ENCODE assay signal across 37 cellular contexts in the genomic region with DNA sequence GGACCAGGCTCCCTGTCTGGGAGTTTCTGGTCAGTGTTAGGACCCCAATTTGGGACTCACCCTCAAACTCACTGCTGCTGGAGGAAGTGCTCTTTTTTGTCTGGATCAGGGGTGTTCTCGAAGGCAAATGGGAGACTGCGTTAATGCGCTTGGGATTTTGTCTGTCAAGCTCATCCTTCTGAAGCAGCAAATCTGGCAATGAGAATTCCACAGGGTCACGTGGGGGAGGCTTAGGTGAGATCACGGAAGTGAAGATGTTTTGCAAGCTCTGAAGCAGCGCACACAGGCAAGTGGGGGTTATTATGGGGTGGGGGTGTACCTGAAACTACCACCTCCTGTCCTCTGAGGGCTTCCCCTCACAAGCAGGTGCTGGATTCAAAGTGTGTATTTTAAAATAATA. TPM values are rescaled to one million over a fixed set of nuclear protein-coding genes. Genes with fewer than 3 reads are reported as not detected.
"Had no signal": no experiment of that assay in that cellular context is flagged by ENCODE, and none has a peak within 500 bp of the region (broad histone marks: within the 10 kb centered on the region; RNA-seq: fewer than 3 reads in every experiment).

No MANE protein-coding gene starts in this region.

- H3K4me3 Mint-ChIP-seq: activated CD4-positive, alpha-beta T cell treated with anti-CD3 and anti-CD28 coated beads for 36 hours; activated CD4-positive, alpha-beta T cell treated with anti-CD3 and anti-CD28 coated beads, Interleukin-2, amount 10 ng/mL, durations not matched to agents 7 days and 5 days; activated CD8-positive, alpha-beta T cell treated with anti-CD3 and anti-CD28 coated beads, Interleukin-2, amount 10 ng/mL, durations not matched to agents 7 days and 5 days; activated naive CD4-positive, alpha-beta T cell treated with anti-CD3 and anti-CD28 coated beads for 36 hours; activated T-cell treated with anti-CD3 and anti-CD28 coated beads, Interleukin-2, amount 50 U/mL, for 24 hours; WTC11 had no signal

- DNase-seq: activated CD4-positive, alpha-beta T cell treated with anti-CD3 and anti-CD28 coated beads for 36 hours; activated CD4-positive, alpha-beta T cell treated with anti-CD3 and anti-CD28 coated beads, Interleukin-2, amount 10 ng/mL, durations not matched to agents 7 days and 5 days; activated CD4-positive, alpha-beta T cell treated with anti-CD3 and anti-CD28 coated beads, Interleukin-2, amount 50 U/mL, for 48 hours; activated CD8-positive, alpha-beta T cell treated with anti-CD3 and anti-CD28 coated beads, Interleukin-2, amount 10 ng/mL, durations not matched to agents 7 days and 5 days; activated gamma-delta T cell; activated naive CD4-positive, alpha-beta T cell treated with anti-CD3 and anti-CD28 coated beads for 36 hours; activated T-cell treated with anti-CD3 and anti-CD28 coated beads, Interleukin-2, amount 50 U/mL, for 24 hours; adrenal gland; aorta; brain microvascular endothelial cell; central memory CD4-positive, alpha-beta T cell; Karpas-422; KBM-7; NCI-H1105; NCI-H1417 treated with DMSO at 0.1 percent for 48 hours; NCI-H187 treated with DMSO at 0.1 percent for 48 hours; NCI-H2081; NCI-H2171 treated with DMSO at 0.1 percent for 48 hours; NCI-H2227 treated with DMSO at 0.1 percent for 48 hours; NCI-H446 treated with DMSO at 0.1 percent for 48 hours; NCI-H524; NCI-H69; NK-92 treated with Interleukin-12 subunit alpha and Interleukin-12 subunit beta, amount 100 ng/mL, for 24 hours; PC-3; SIG-M5; T1000 had no signal

- H3K4me1 Mint-ChIP-seq: activated CD4-positive, alpha-beta T cell treated with anti-CD3 and anti-CD28 coated beads, Interleukin-2, amount 10 ng/mL, durations not matched to agents 7 days and 5 days had no signal

- H3K36me3 Mint-ChIP-seq: WTC11 had no signal

- H3K4me1 ChIP-seq: adrenal gland had no signal

- H3K27ac Mint-ChIP-seq: activated CD4-positive, alpha-beta T cell treated with anti-CD3 and anti-CD28 coated beads for 36 hours; activated CD4-positive, alpha-beta T cell treated with anti-CD3 and anti-CD28 coated beads, Interleukin-2, amount 10 ng/mL, durations not matched to agents 7 days and 5 days; activated CD8-positive, alpha-beta T cell treated with anti-CD3 and anti-CD28 coated beads, Interleukin-2, amount 10 ng/mL, durations not matched to agents 7 days and 5 days; activated naive CD4-positive, alpha-beta T cell treated with anti-CD3 and anti-CD28 coated beads for 36 hours; activated naive CD4-positive, alpha-beta T cell treated with anti-CD3 and anti-CD28 coated beads, Interleukin-2, amount 50 U/mL, for 72 hours; activated T-cell treated with anti-CD3 and anti-CD28 coated beads, Interleukin-2, amount 50 U/mL, for 24 hours; activated T-helper 2 cell treated with anti-CD3 and anti-CD28 coated beads, Interferon-gamma antibody, Interleukin-2, Interleukin-4, amounts not matched to agents 10 μg/mL and 5 μg/mL and 100 μg/mL, durations not matched to agents 14 hours and 24 hours and 36 hours; WTC11 had no signal

- H3K9me3 Mint-ChIP-seq: activated naive CD4-positive, alpha-beta T cell treated with anti-CD3 and anti-CD28 coated beads for 36 hours; activated T-cell treated with anti-CD3 and anti-CD28 coated beads, Interleukin-2, amount 50 U/mL, for 24 hours; activated T-helper 2 cell treated with anti-CD3 and anti-CD28 coated beads, Interferon-gamma antibody, Interleukin-2, Interleukin-4, amounts not matched to agents 10 μg/mL and 5 μg/mL and 100 μg/mL, durations not matched to agents 14 hours and 24 hours and 36 hours had no signal

- H3K27ac ChIP-seq: adrenal gland, brain microvascular endothelial cell, RWPE1 had no signal

- H3K9me3 ChIP-seq: adrenal gland had no signal

- ATAC-seq: activated CD4-positive, alpha-beta T cell treated with anti-CD3 and anti-CD28 coated beads for 36 hours; activated CD4-positive, CD25-positive, alpha-beta regulatory T cell treated with anti-CD3 and anti-CD28 coated beads, Interleukin-2, amount 50 U/mL, for 24 hours; activated CD8-positive, alpha-beta T cell treated with anti-CD3 and anti-CD28 coated beads, Interleukin-2, amount 10 ng/mL, durations not matched to agents 7 days and 5 days; activated naive CD4-positive, alpha-beta T cell treated with anti-CD3 and anti-CD28 coated beads, Interleukin-2, amount 50 U/mL, for 72 hours; PC-3; Right ventricle myocardium inferior; WTC11 had no signal

- H3K27me3 ChIP-seq: adrenal gland, brain microvascular endothelial cell had no signal

- H3K36me3 ChIP-seq: adrenal gland, brain microvascular endothelial cell had no signal

- H3K4me3 ChIP-seq: adrenal gland had no signal

RNA-seq across cellular contexts. Expression of a gene that starts 10.5 kb away (rescaled TPM):
- total RNA-seq: activated CD4-positive, alpha-beta T cell treated with anti-CD3 and anti-CD28 coated beads for 36 hours; activated CD4-positive, alpha-beta T cell treated with anti-CD3 and anti-CD28 coated beads, Interleukin-2, amount 10 ng/mL, durations not matched to agents 7 days and 5 days; activated CD8-positive, alpha-beta T cell treated with anti-CD3 and anti-CD28 coated beads, Interleukin-2, amount 10 ng/mL, durations not matched to agents 7 days and 5 days; activated naive CD4-positive, alpha-beta T cell treated with anti-CD3 and anti-CD28 coated beads for 36 hours; activated naive CD4-positive, alpha-beta T cell treated with anti-CD3 and anti-CD28 coated beads, Interleukin-2, amount 50 U/mL, for 72 hours; activated T-helper 2 cell treated with anti-CD3 and anti-CD28 coated beads, Interferon-gamma antibody, Interleukin-2, Interleukin-4, amounts not matched to agents 10 μg/mL and 5 μg/mL and 100 μg/mL, durations not matched to agents 14 hours and 24 hours and 36 hours; adrenal gland; aorta; cerebellum; MCF 10A; PC-3; Right ventricle myocardium inferior; SK-MEL-5; T-helper 1 cell treated with Interleukin-12 subunit alpha and Interleukin-12 subunit beta and Interleukin-4 antibody, amounts not matched to agents 30 ng/mL and 1 ng/mL, for 36 hours; T-helper 2 cell treated with Interferon-gamma antibody and Interleukin-4, amounts not matched to agents 100 ng/mL and 5 ng/mL, for 36 hours; WTC11 had no signal
- polyA plus RNA-seq: adrenal gland, aorta had no signal

RNA-seq across cellular contexts. Expression of a gene that starts 13.8 kb away (rescaled TPM):
- total RNA-seq: activated naive CD4-positive, alpha-beta T cell treated with anti-CD3 and anti-CD28 coated beads for 36 hours; activated naive CD4-positive, alpha-beta T cell treated with anti-CD3 and anti-CD28 coated beads, Interleukin-2, amount 50 U/mL, for 72 hours; adrenal gland; aorta; cerebellum; MCF 10A; Right ventricle myocardium inferior; SK-MEL-5; T-helper 2 cell treated with Interferon-gamma antibody and Interleukin-4, amounts not matched to agents 100 ng/mL and 5 ng/mL, for 36 hours; WTC11 had no signal
- polyA plus RNA-seq: adrenal gland, aorta had no signal
